In the genomic region with DNA sequence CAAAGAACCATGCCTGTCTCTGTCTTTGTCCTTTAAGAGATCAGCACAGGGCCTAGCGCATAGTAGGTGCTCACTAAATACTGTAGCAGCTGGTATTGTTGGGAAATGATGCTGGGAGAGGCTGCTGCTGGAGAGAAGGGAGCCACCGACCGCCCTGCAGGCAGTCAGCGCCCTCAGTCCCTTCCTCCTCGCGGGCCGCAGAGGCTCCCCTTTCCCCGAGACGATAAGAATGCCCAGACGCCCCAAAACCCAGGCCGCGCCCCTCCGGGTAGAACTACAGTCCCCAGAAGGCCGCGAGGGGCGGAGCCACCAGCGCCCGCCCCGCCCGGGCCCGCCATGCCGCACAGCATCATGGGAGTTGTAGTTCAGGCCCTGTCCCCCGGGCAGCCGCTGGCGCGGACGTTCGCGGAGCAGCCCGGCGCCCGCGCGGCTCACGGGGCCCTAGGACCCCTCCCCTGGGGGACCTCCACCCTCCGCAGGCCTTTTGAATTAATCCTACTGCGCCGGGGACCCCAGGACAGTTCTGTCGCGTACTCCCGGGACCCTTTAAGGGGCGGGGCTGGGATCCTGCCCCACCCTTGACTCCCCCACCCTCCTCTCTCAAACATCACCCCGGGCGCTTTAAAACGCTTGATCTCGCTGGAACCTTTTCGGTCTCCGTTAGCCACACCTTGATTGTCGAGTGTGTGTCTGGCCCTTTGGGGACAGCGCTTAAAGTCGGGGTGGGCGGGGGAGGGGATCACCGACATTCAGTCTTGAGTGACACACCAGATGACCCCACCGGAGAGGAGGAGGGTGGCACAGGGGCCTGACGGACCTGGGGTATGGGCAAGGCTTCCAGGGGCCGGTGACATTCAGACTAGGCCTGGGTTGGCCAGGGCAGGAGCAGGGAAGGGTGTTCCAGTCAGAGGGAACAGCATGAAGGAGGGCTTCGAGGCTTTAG, we compare ENCODE assay signal across 8 cellular contexts. TPM values are rescaled to one million over a fixed set of nuclear protein-coding genes. Genes with fewer than 3 reads are reported as not detected.
DNase-seq lines count a peak whose midpoint lies in the region; ATAC-seq and TF ChIP-seq lines count a peak whose summit lies in the region.

No MANE protein-coding gene starts in this region.

- no peaks in the 10 kb centered on the region for H3K36me3 Mint-ChIP-seq in activated T-cell treated with anti-CD3 and anti-CD28 coated beads, Interleukin-2, amount 50 U/mL, for 4 hours (ENCODE audit: insufficient read depth)

- no peaks in the 10 kb centered on the region for H3K9me3 ChIP-seq in PC-9 (ENCODE audit: insufficient read depth, low read depth)
- no peaks in the 10 kb centered on the region for H3K9me3 ChIP-seq in esophagus squamous epithelium

- peak overlapping the region; percentile 87 for H2AFZ ChIP-seq in PC-9

- no peaks in the 10 kb centered on the region for H3K9me2 ChIP-seq in PC-9 (ENCODE audit: insufficient read depth)

- WGBS in esophagus squamous epithelium, 2 donors = 4 to 15% methylated on average over 8 to 9 of the region's 57 CpGs

- CTCF ChIA-PET in PC-9 (lab: Charles Lee) = no interaction called here

- BruUV-seq in PC-9 (replicated peaks; lab: Mats Ljungman, UMichigan) = no TSS peak

- no peaks in the 10 kb centered on the region for H3K4me1 ChIP-seq in PC-9 (replicated peaks; ENCODE audit: insufficient read depth)
- peaks cover 5 to 29% (median 17%) of the 10 kb centered on the region in 3 donors for H3K4me1 ChIP-seq in esophagus squamous epithelium

- no peaks in the 10 kb centered on the region for H3K9me3 Mint-ChIP-seq in activated T-cell treated with anti-CD3 and anti-CD28 coated beads, Interleukin-2, amount 50 U/mL, for 4 hours

- H3K27me3 Mint-ChIP-seq in activated T-cell treated with anti-CD3 and anti-CD28 coated beads, Interleukin-2, amount 50 U/mL, for 4 hours (ENCODE audit: low read depth) = peaks cover 11% of the 10 kb centered on the region

- no peaks in the 10 kb centered on the region for H4K20me1 ChIP-seq in PC-9 (ENCODE audit: insufficient read depth)

- H3K4me1 Mint-ChIP-seq in activated T-cell treated with anti-CD3 and anti-CD28 coated beads, Interleukin-2, amount 50 U/mL, for 4 hours (ENCODE audit: low read depth) = peaks cover 17% of the 10 kb centered on the region

- peak overlapping the region; percentile 74 for H3K4me3 Mint-ChIP-seq in activated T-cell treated with anti-CD3 and anti-CD28 coated beads, Interleukin-2, amount 50 U/mL, for 4 hours

- POLR2A ChIA-PET in PC-9 (lab: Charles Lee; ENCODE audit: unreplicated experiment) = no interaction called here

- intact Hi-C loops in PC-9 (cut with micrococcal nuclease; ENCODE audit: unreplicated experiment) = no loop called here
- intact Hi-C loops in esophagus squamous epithelium (cut with DNase I) = no loop called here

- H3K4me3 ChIP-seq in PC-9 (peak overlapping the region; percentile 90), esophagus squamous epithelium (peak overlapping the region; percentile 53 to 92 (median 62))

- H3K79me2 ChIP-seq in PC-9 (ENCODE audit: low read depth) = no peaks in the 10 kb centered on the region

- TF ChIP-seq CTCF in PC-9 (conservative IDR thresholded peaks at IDR 0.05) (no peak), esophagus squamous epithelium (IDR thresholded peaks at IDR 0.05) (peak in 2 of 6 experiments; percentile 4 to 6)

- H3F3A ChIP-seq in PC-9 (ENCODE audit: insufficient read depth, low read depth) = no peaks in the 10 kb centered on the region

- H3K36me3 ChIP-seq in PC-9 (ENCODE audit: low read depth) (no peaks in the 10 kb centered on the region), esophagus squamous epithelium (no peaks in the 10 kb centered on the region)

- H3K4me2 ChIP-seq in PC-9 = peak overlapping the region; percentile 79

- DNase-seq in AG08395 (ENCODE audit: low spot score) (peak; percentile 91), PC-9 (peak; percentile 61 to 93), esophagus squamous epithelium (lab: John Stamatoyannopoulos, UW) (peak; percentile 45), myocyte (ENCODE audit: low read depth) (peak; percentile 76)
- DNase-seq in activated T-cell treated with anti-CD3 and anti-CD28 coated beads, Interleukin-2, amount 50 U/mL, for 4 hours = peak; percentile 88
- peak; percentile 79 to 82 for DNase-seq in stimulated activated CD8-positive, alpha-beta memory T cell treated with anti-CD3 and anti-CD28 coated beads, Interleukin-7, amount 100 ng/mL, for 1 hour (ENCODE audit: low read depth in 2 of 2)

- H3K27ac ChIP-seq in PC-9 (peak overlapping the region; percentile 44; the same call in 1 of the 2 replicates), esophagus squamous epithelium (peak overlapping the region; percentile 88 to 97 (median 92))

- peak in 1 of 4 donors; percentile 58 for TF ChIP-seq POLR2A in esophagus squamous epithelium (IDR thresholded peaks at IDR 0.05)

- ATAC-seq in GM18909 (IDR thresholded peaks at IDR 0.05; ENCODE audit: poor library complexity, unreplicated experiment) = peak; percentile 88
- ATAC-seq in HG03442 (IDR thresholded peaks at IDR 0.05; ENCODE audit: unreplicated experiment) = peak; percentile 42
- peak; percentile 98 to 99 for ATAC-seq in activated T-cell treated with anti-CD3 and anti-CD28 coated beads, Interleukin-2, amount 50 U/mL, for 4 hours

- H3K27me3 ChIP-seq in PC-9 (ENCODE audit: insufficient read depth, low read depth) (no peaks in the 10 kb centered on the region), esophagus squamous epithelium (no peaks in the 10 kb centered on the region)

RNA-seq across cellular contexts. Expression of gene IER5L, which starts 24.8 kb away (rescaled TPM):
- total RNA-seq in PC-9 (2021) (35.5 and 37.3 TPM in 2 replicates), esophagus squamous epithelium (1 to 10 TPM; 6.1 to 8.7 (median 7.2) TPM), myocyte (27.9 and 38.4 TPM in 2 replicates)
- total RNA-seq in activated T-cell treated with anti-CD3 and anti-CD28 coated beads, Interleukin-2, amount 50 U/mL, for 4 hours = 1 to 10 TPM; 1.6 to 1.9 (median 1.8) TPM
- polyA plus RNA-seq in myocyte (2012) = 14.9 TPM

Comparison
In these comparisons a context has a peak if more than half of its experiments do, and no peak if none do; other contexts are left out.
1. Peak in every context shown above with its lines: DNase-seq, ATAC-seq, H3K4me3 ChIP-seq and H3K27ac ChIP-seq.
2. ATAC-seq: peak in every context shown above with its lines; median percentile 98 in activated T-cell treated with anti-CD3 and anti-CD28 coated beads, Interleukin-2, amount 50 U/mL, for 4 hours; 88 in GM18909; 42 in HG03442.